8 cellular contexts compared by ENCODE assay signal in genomic region chr11:33835143-33835878, GRCh38. TPM values are rescaled to one million over a fixed set of nuclear protein-coding genes. Genes with fewer than 3 reads are reported as not detected.
A peak's percentile ranks its signal among the peaks of the same experiment; 100 is the strongest.
DNase-seq lines count a peak whose midpoint lies in the region; ATAC-seq and TF ChIP-seq lines count a peak whose summit lies in the region.

No MANE protein-coding gene starts in this region.

- DNase-seq in NCI-H2081 (lab: John Stamatoyannopoulos, UW) (peak; percentile 11 to 35), NCI-H2081 treated with DMSO at 0.1 percent for 48 hours (lab: John Stamatoyannopoulos, UW) (no peak), NCI-H446 (lab: John Stamatoyannopoulos, UW) (peak; percentile 61 to 63), endodermal cell (no peak), stromal cell of bone marrow (ENCODE audit: low read depth) (peak; percentile 80), sciatic nerve (ENCODE audit: low spot score) (no peak)
- DNase-seq in activated CD4-positive, alpha-beta memory T cell treated with anti-CD3 and anti-CD28 coated beads for 36 hours, result no peak

- peak; percentile 23 for TF ChIP-seq CTCF in endodermal cell (conservative IDR thresholded peaks at IDR 0.05)

- no peaks in the 10 kb centered on the region for H3K4me1 ChIP-seq in endodermal cell (ENCODE audit: control insufficient read depth, insufficient read depth, low read length)

- H3K27me3 ChIP-seq in endodermal cell (ENCODE audit: control insufficient read depth, insufficient read depth, low read length, poor library complexity, severe bottlenecking), result peaks cover 6% of the 10 kb centered on the region

- no peaks in the 10 kb centered on the region for H3K36me3 ChIP-seq in endodermal cell (ENCODE audit: control insufficient read depth, insufficient read depth, low read length)

- H3K9me3 ChIP-seq in endodermal cell (ENCODE audit: control insufficient read depth, low read length), result no peaks in the 10 kb centered on the region

- intact Hi-C loops in sciatic nerve (cut with DNase I), result no loop called here
- intact Hi-C loops in activated CD4-positive, alpha-beta memory T cell treated with anti-CD3 and anti-CD28 coated beads for 36 hours (cut with micrococcal nuclease), result no loop called here

- H3K9ac ChIP-seq in endodermal cell (ENCODE audit: extremely low read depth, low read length, poor library complexity, severe bottlenecking), result no peak overlapping the region

- H3K4me1 Mint-ChIP-seq in endodermal cell, result no peaks in the 10 kb centered on the region
- no peaks in the 10 kb centered on the region for H3K4me1 Mint-ChIP-seq in activated CD4-positive, alpha-beta memory T cell treated with anti-CD3 and anti-CD28 coated beads for 36 hours (ENCODE audit: low read depth)

- H3K27me3 Mint-ChIP-seq in endodermal cell (ENCODE audit: insufficient read depth), result peaks cover 7% of the 10 kb centered on the region
- peaks cover 25% of the 10 kb centered on the region for H3K27me3 Mint-ChIP-seq in activated CD4-positive, alpha-beta memory T cell treated with anti-CD3 and anti-CD28 coated beads for 36 hours

- no peaks in the 10 kb centered on the region for H3K36me3 Mint-ChIP-seq in endodermal cell (ENCODE audit: low read depth)
- no peaks in the 10 kb centered on the region for H3K36me3 Mint-ChIP-seq in activated CD4-positive, alpha-beta memory T cell treated with anti-CD3 and anti-CD28 coated beads for 36 hours

- no peaks in the 10 kb centered on the region for H3K9me3 Mint-ChIP-seq in endodermal cell
- H3K9me3 Mint-ChIP-seq in activated CD4-positive, alpha-beta memory T cell treated with anti-CD3 and anti-CD28 coated beads for 36 hours, result no peaks in the 10 kb centered on the region

- H3K4me3 ChIP-seq in endodermal cell (ENCODE audit: low read length), result no peak overlapping the region

- WGBS in endodermal cell (ENCODE audit: insufficient coverage in 1 of 2, insufficient read length in 1 of 2), 2 experiments, result 72 to 79% methylated on average over 2 to 4 of the region's 5 CpGs

- ATAC-seq in sciatic nerve, result no peak
- ATAC-seq in GM18502 (IDR thresholded peaks at IDR 0.05; ENCODE audit: poor library complexity, unreplicated experiment), result no peak

- H3K4me3 Mint-ChIP-seq in endodermal cell, result no peak overlapping the region
- no peak overlapping the region for H3K4me3 Mint-ChIP-seq in activated CD4-positive, alpha-beta memory T cell treated with anti-CD3 and anti-CD28 coated beads for 36 hours

- H3K27ac Mint-ChIP-seq in endodermal cell, result no peak overlapping the region
- H3K27ac Mint-ChIP-seq in activated CD4-positive, alpha-beta memory T cell treated with anti-CD3 and anti-CD28 coated beads for 36 hours, result no peak overlapping the region

- POLR2A ChIA-PET in activated CD4-positive, alpha-beta memory T cell treated with anti-CD3 and anti-CD28 coated beads for 36 hours (lab: Charles Lee), result no interaction called here

- CTCF ChIA-PET in activated CD4-positive, alpha-beta memory T cell treated with anti-CD3 and anti-CD28 coated beads for 36 hours (lab: Charles Lee), result interaction anchor here (0.9 to 1.8 kb wide), 4 partner anchors 10 to 136 kb away, joined by 3 to 5 read pairs (median 4); no protein-coding TSS in a partner anchor

- H3K27ac ChIP-seq in endodermal cell (ENCODE audit: low read depth, low read length), result no peak overlapping the region

RNA-seq across cellular contexts. Expression of gene LMO2, which starts 56.6 kb away (rescaled TPM):
- total RNA-seq in endodermal cell (1 to 10 TPM; 1.1 to 1.2 TPM), sciatic nerve (28.3 TPM)
- 5.7 TPM for polyA plus RNA-seq in endodermal cell (2013, experiment 1 of 2)
- polyA plus RNA-seq in endodermal cell (2013, experiment 2 of 2), result 8.5 TPM
- not detected for total RNA-seq in activated CD4-positive, alpha-beta memory T cell treated with anti-CD3 and anti-CD28 coated beads for 36 hours

Comparison
In these comparisons a context has a peak if more than half of its experiments do, and no peak if none do; other contexts are left out.
1. DNase-seq: peak in NCI-H2081 (2 of 2), NCI-H446 (2 of 2) and stromal cell of bone marrow (single experiment); none in NCI-H2081 treated with DMSO at 0.1 percent for 48 hours (single experiment), endodermal cell (single experiment), sciatic nerve (single experiment) and activated CD4-positive, alpha-beta memory T cell treated with anti-CD3 and anti-CD28 coated beads for 36 hours (single experiment).
2. RNA of gene LMO2, which starts 56.6 kb away (total RNA-seq): 28.3 TPM in sciatic nerve (single experiment); 1.1 to 1.2 TPM in endodermal cell and not detected in activated CD4-positive, alpha-beta memory T cell treated with anti-CD3 and anti-CD28 coated beads for 36 hours; every median in the first group is over 10 times any median in the second.